Comparison of ENCODE assay signal across 7 cellular contexts in genomic region chr3:50516048-50516871, GRCh38. TPM values are rescaled to one million over a fixed set of nuclear protein-coding genes. Genes with fewer than 3 reads are reported as not detected.
DNase-seq lines count a peak whose midpoint lies in the region; ATAC-seq and TF ChIP-seq lines count a peak whose summit lies in the region.

No MANE protein-coding gene starts in this region.

- DNase-seq in NCI-H1105 treated with DMSO at 0.1 percent for 48 hours (lab: John Stamatoyannopoulos, UW) (peak; percentile 11), astrocyte of the spinal cord (ENCODE audit: low read depth, low spot score) (peak; percentile 9), left lung (peak in 1 of 2 donors; percentile 66), thoracic aorta (ENCODE audit: low spot score) (no peak), HCEC 1CT (no peak), dorsolateral prefrontal cortex (no peak), AG20443 (ENCODE audit: low spot score) (no peak)

- no peaks in the 10 kb centered on the region for H3K9me3 ChIP-seq in left lung
- H3K9me3 ChIP-seq in thoracic aorta: no peaks in the 10 kb centered on the region

- peaks cover 0 to 4% of the 10 kb centered on the region in 2 donors for H3K27me3 ChIP-seq in left lung
- H3K27me3 ChIP-seq in thoracic aorta (replicated peaks; ENCODE audit: insufficient read depth): no peaks in the 10 kb centered on the region
- H3K27me3 ChIP-seq in dorsolateral prefrontal cortex: no peaks in the 10 kb centered on the region

- peak; percentile 79 for ATAC-seq in left lung
- ATAC-seq in thoracic aorta (ENCODE audit: insufficient number of reproducible peaks, low FRiP score, low read depth): no peak

- H3K4me1 ChIP-seq in left lung: peaks cover 14% of the 10 kb centered on the region in 2 donors
- H3K4me1 ChIP-seq in thoracic aorta (ENCODE audit: control insufficient read depth in 1 of 2, low read depth in 2 of 2): peaks cover 0 to 19% of the 10 kb centered on the region in 2 donors

- peak overlapping the region; percentile 33 to 45 for H3K27ac ChIP-seq in left lung
- peak overlapping the region in 1 of 2 donors; percentile 39 for H3K27ac ChIP-seq in thoracic aorta
- H3K27ac ChIP-seq in dorsolateral prefrontal cortex: peak overlapping the region in 15 of 59 donors; percentile 3 to 75 (median 38)

- in situ Hi-C loops in astrocyte of the spinal cord (cut with HindIII; ENCODE audit: low sequenced_read_pairs): no loop called here

- H3K4me3 ChIP-seq in astrocyte of the spinal cord (ENCODE audit: low read depth, low read length): no peak overlapping the region
- H3K4me3 ChIP-seq in left lung: peak overlapping the region in 1 of 2 donors; percentile 0
- peak overlapping the region; percentile 63 for H3K4me3 ChIP-seq in thoracic aorta
- H3K4me3 ChIP-seq in dorsolateral prefrontal cortex: peak overlapping the region in 6 of 59 donors; percentile 3 to 23 (median 14)

- TF ChIP-seq CTCF in astrocyte of the spinal cord (IDR thresholded peaks at IDR 0.05; ENCODE audit: low read depth, low read length): no peak
- no peak for TF ChIP-seq CTCF in left lung (IDR thresholded peaks at IDR 0.05)
- TF ChIP-seq CTCF in thoracic aorta (IDR thresholded peaks at IDR 0.05): no peak
- TF ChIP-seq CTCF in dorsolateral prefrontal cortex (IDR thresholded peaks at IDR 0.05 in 54 of 56, conservative IDR thresholded peaks at IDR 0.05 in 2 of 56; ENCODE audit: low read depth in 1 of 56, partially characterized antibody in 56 of 56): no peak

- intact Hi-C loops in left lung (cut with DNase I) (no loop called here), dorsolateral prefrontal cortex (cut with DNase I) (no loop called here)

- H3K36me3 ChIP-seq in left lung (no peaks in the 10 kb centered on the region), thoracic aorta (no peaks in the 10 kb centered on the region)

RNA-seq across cellular contexts. Expression of gene CACNA2D2, which starts 12.8 kb away (rescaled TPM):
- total RNA-seq in left lung (10 to 100 TPM; 51.4 to 86.6 TPM), thoracic aorta (1 to 10 TPM; 2.3 to 4.2 TPM), dorsolateral prefrontal cortex (10 to 100 TPM in 119 of 120 experiments, 1 to 10 TPM in 1; 6.2 to 28.5 (median 17.0) TPM)

RNA-seq across cellular contexts. Expression of gene C3orf18, which starts 51.3 kb away (rescaled TPM):
- total RNA-seq in left lung (1 to 10 TPM; 6.2 to 6.6 TPM), thoracic aorta (10 to 100 TPM in 1 of 2 donors, 1 to 10 TPM in 1; 7.8 to 19.0 TPM), dorsolateral prefrontal cortex (10 to 100 TPM; 22.0 to 50.0 (median 37.9) TPM)

RNA-seq across cellular contexts. Expression of gene HEMK1, which starts 53.1 kb away (rescaled TPM):
- total RNA-seq in left lung: 10 to 100 TPM; 24.0 to 27.6 TPM
- 10 to 100 TPM in 1 of 2 donors, 1 to 10 TPM in 1; 5.4 to 12.7 TPM for total RNA-seq in thoracic aorta
- 10 to 100 TPM in 115 of 120 experiments, 1 to 10 TPM in 5; 8.6 to 22.8 (median 14.2) TPM for total RNA-seq in dorsolateral prefrontal cortex

Comparison
In these comparisons a context has a peak if more than half of its experiments do, and no peak if none do; other contexts are left out.
1. DNase-seq: peak in NCI-H1105 treated with DMSO at 0.1 percent for 48 hours (single experiment) and astrocyte of the spinal cord (single experiment); none in thoracic aorta (single experiment), HCEC 1CT (single experiment), dorsolateral prefrontal cortex (0 of 10) and AG20443 (single experiment).